8 cellular contexts compared by ENCODE assay signal in the genomic region with DNA sequence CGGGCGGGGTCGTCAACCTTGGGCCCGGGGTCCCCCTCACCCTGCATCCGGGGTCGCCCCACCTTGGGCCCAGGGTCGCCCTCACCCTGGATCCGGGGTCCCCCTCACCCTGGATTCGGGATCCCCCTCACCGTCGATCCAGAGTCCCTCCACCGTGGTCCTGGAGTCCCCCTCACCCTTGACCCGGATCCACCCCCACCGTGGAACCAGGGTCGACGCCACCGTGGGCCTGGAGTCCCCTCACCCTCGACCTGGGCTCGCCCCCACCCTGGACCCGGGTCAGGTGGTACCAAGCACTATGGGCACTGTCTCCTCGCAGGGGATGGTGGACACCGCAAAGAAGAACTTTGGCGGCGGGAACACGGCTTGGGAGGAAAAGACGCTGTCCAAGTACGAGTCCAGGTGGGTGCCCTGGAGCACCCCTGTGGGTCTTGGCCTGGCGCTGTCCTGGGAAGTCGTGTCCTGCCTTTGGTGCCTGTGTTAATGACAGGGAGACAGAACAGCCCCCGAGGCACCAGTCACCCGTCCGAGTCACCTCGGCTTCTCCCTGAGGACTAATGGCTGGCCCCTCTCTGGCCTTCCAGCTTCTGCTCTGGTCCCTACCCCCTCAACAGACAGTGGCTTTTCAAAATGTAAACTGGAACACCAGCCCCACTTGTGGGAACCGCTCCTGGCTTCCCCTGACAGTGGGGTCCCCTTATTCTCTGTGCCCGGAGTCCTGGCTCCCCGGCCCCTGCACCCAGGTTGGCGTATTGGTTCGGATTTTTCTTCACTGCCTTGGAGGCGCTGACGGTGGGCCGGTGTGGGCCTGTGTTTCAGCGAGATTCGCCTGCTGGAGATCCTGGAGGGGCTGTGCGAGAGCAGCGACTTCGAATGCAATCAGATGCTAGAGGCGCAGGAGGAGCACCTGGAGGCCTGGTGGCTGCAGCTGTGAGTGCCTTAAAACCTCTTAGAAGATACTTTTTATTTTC. TPM values are rescaled to one million over a fixed set of nuclear protein-coding genes. Genes with fewer than 3 reads are reported as not detected.
DNase-seq lines count a peak whose midpoint lies in the region; ATAC-seq and TF ChIP-seq lines count a peak whose summit lies in the region.

No MANE protein-coding gene starts in this region.

- no peak overlapping the region for H2BK20ac ChIP-seq in H9 (ENCODE audit: low read depth, low read length, poor library complexity, severe bottlenecking)

- no peaks in the 10 kb centered on the region for H3K27me3 ChIP-seq in H9 (ENCODE audit: insufficient read depth, low read length)
- H3K27me3 ChIP-seq in smooth muscle cell (ENCODE audit: low read depth) = no peaks in the 10 kb centered on the region

- H4K8ac ChIP-seq in H9 (replicated peaks; ENCODE audit: insufficient read length, low read depth, low read length) = no peak overlapping the region

- no peaks in the 10 kb centered on the region for H3K79me1 ChIP-seq in H9 (ENCODE audit: insufficient read depth, low read depth, low read length, poor library complexity, severe bottlenecking)

- no peak overlapping the region for H4K91ac ChIP-seq in H9 (ENCODE audit: insufficient read length, low read depth, low read length)

- H3K27ac ChIP-seq in H9 (ENCODE audit: insufficient read length, low read depth, low read length) (no peak overlapping the region), VCaP (peak overlapping the region; percentile 85; the same call in 1 of the 2 replicates), smooth muscle cell (ENCODE audit: low read depth) (no peak overlapping the region)

- peaks cover 2% of the 10 kb centered on the region; the same call in 1 of the 2 replicates for H3K27me3 Mint-ChIP-seq in H9 (ENCODE audit: low read depth)

- H3K4ac ChIP-seq in H9 (ENCODE audit: low read depth, low read length) = no peak overlapping the region

- H3K56ac ChIP-seq in H9 (ENCODE audit: insufficient read length, low read depth, low read length) = no peak overlapping the region

- no peaks in the 10 kb centered on the region for H3K36me3 ChIP-seq in smooth muscle cell (ENCODE audit: low read depth)

- no peak overlapping the region for H3K27ac Mint-ChIP-seq in H9

- no peak overlapping the region for H2BK15ac ChIP-seq in H9 (ENCODE audit: low read depth, low read length)

- peak overlapping the region; percentile 1 for H3K9ac ChIP-seq in H9 (ENCODE audit: extremely low read depth, insufficient read length, low read length)
- H3K9ac ChIP-seq in smooth muscle cell (ENCODE audit: low read depth) = peak overlapping the region; percentile 79

- DNase-seq in H9 (no peak), hepatic stellate cell (ENCODE audit: low spot score) (peak; percentile 27), smooth muscle cell (lab: John Stamatoyannopoulos, UW; ENCODE audit: unreplicated experiment) (no peak), midbrain (lab: John Stamatoyannopoulos, UW) (no peak), 8988T (no peak)
- DNase-seq in activated CD4-positive, alpha-beta T cell treated with anti-CD3 and anti-CD28 coated beads for 48 hours = no peak

- no peaks in the 10 kb centered on the region for H3F3A ChIP-seq in smooth muscle cell (ENCODE audit: low read depth)

- no peaks in the 10 kb centered on the region for H3K4me1 ChIP-seq in H9 (ENCODE audit: insufficient read depth, low read length)
- H3K4me1 ChIP-seq in smooth muscle cell (ENCODE audit: low read depth) = peaks cover 4% of the 10 kb centered on the region

- ATAC-seq in HG03025 (IDR thresholded peaks at IDR 0.05; ENCODE audit: low FRiP score, unreplicated experiment) = no peak

- no peak overlapping the region for H3K23ac ChIP-seq in H9 (ENCODE audit: insufficient read length, low read depth, low read length)

- no peak overlapping the region for H2BK12ac ChIP-seq in H9 (ENCODE audit: insufficient read length, low read depth, low read length)

- no peaks in the 10 kb centered on the region for H4K20me1 ChIP-seq in H9 (ENCODE audit: control insufficient read depth, insufficient read depth, insufficient read length)
- peaks cover 17% of the 10 kb centered on the region for H4K20me1 ChIP-seq in smooth muscle cell (ENCODE audit: low read depth)

- no peak overlapping the region for H4K5ac ChIP-seq in H9 (ENCODE audit: insufficient read length, low read depth, low read length)

- H2AFZ ChIP-seq in H9 (ENCODE audit: low read length) = no peak overlapping the region
- no peak overlapping the region for H2AFZ ChIP-seq in smooth muscle cell (ENCODE audit: low read depth)

- peaks cover 5 to 8% of the 10 kb centered on the region in 2 experiments; a peak in 3 of 4 replicates for H3K4me1 Mint-ChIP-seq in H9

- no peaks in the 10 kb centered on the region for H3K9me3 Mint-ChIP-seq in H9

- H3K14ac ChIP-seq in H9 (ENCODE audit: insufficient read depth, low read length) = no peak overlapping the region

- H3K4me3 ChIP-seq in smooth muscle cell = peak overlapping the region; percentile 97

- no peak overlapping the region for H2BK5ac ChIP-seq in H9 (ENCODE audit: insufficient read length, low read length)

- peak overlapping the region; percentile 63 to 76 for H3K4me3 Mint-ChIP-seq in H9

- TF ChIP-seq CTCF in H9 (conservative IDR thresholded peaks at IDR 0.05) (no peak), VCaP (conservative IDR thresholded peaks at IDR 0.05) (no peak), smooth muscle cell (IDR thresholded peaks at IDR 0.05; ENCODE audit: borderline replicate concordance, insufficient read depth, poor library complexity, severe bottlenecking) (no peak)

- H3T11ph ChIP-seq in H9 (ENCODE audit: low read length) = no peak overlapping the region

- peaks cover 9% of the 10 kb centered on the region for H3K23me2 ChIP-seq in H9 (ENCODE audit: insufficient read length, low read depth, low read length, poor library complexity, severe bottlenecking)

- no peak overlapping the region for H2AK5ac ChIP-seq in H9 (ENCODE audit: insufficient read length, low read length)

- no peak overlapping the region for H2BK120ac ChIP-seq in H9 (ENCODE audit: low read depth, low read length, poor library complexity, severe bottlenecking)

- H3K9me3 ChIP-seq in H9 (ENCODE audit: control insufficient read depth, low read depth, low read length) (no peaks in the 10 kb centered on the region), smooth muscle cell (replicated peaks; ENCODE audit: low read depth) (no peaks in the 10 kb centered on the region)

- no peak overlapping the region for H3K18ac ChIP-seq in H9 (ENCODE audit: insufficient read length, low read depth, low read length)

- H3K79me2 ChIP-seq in H9 (ENCODE audit: insufficient read depth, low read length) = no peaks in the 10 kb centered on the region; the same call in 1 of the 2 replicates
- peaks cover 27% of the 10 kb centered on the region for H3K79me2 ChIP-seq in smooth muscle cell (ENCODE audit: low read depth)

- no CpG with 5 or more reads among the region's 47 CpGs for whole genome bisulfite sequencing in H9 (ENCODE audit: extremely low coverage, insufficient read length, low lambda C conversion rate)
- WGBS in smooth muscle cell (ENCODE audit: low lambda C conversion rate) = 46% methylated on average over 44 of the region's 47 CpGs

- peaks cover 0 to 15% (median 11%) of the 10 kb centered on the region in 3 experiments; a peak in 6 of 7 replicates for H3K36me3 Mint-ChIP-seq in H9 (ENCODE audit: insufficient read depth in 1 of 3, low read depth in 3 of 3)

- H3K4me2 ChIP-seq in H9 (ENCODE audit: insufficient read depth, insufficient read length, low read length) = peak overlapping the region; percentile 34
- H3K4me2 ChIP-seq in smooth muscle cell = peak overlapping the region; percentile 99

RNA-seq across cellular contexts. Expression of gene CRELD2, which starts 0.8 kb away (rescaled TPM):
- total RNA-seq in H9 (2021) (34.7 and 37.9 TPM in 2 replicates), smooth muscle cell (47.4 and 52.7 TPM in 2 replicates)
- 100 and 127 TPM in 2 replicates for polyA plus RNA-seq in smooth muscle cell

RNA-seq across cellular contexts. Expression of gene ALG12, which starts 1.0 kb away (rescaled TPM):
- 19.2 and 20.6 TPM in 2 replicates for total RNA-seq in H9 (2021)
- total RNA-seq in smooth muscle cell = 12.7 and 13.9 TPM in 2 replicates
- polyA plus RNA-seq in smooth muscle cell = 42.7 and 45.9 TPM in 2 replicates

RNA-seq across cellular contexts. Expression of gene PIM3, which starts 41.4 kb away (rescaled TPM):
- total RNA-seq in H9 (2021) (43.4 and 45.1 TPM in 2 replicates), smooth muscle cell (19.1 and 20.1 TPM in 2 replicates)
- polyA plus RNA-seq in smooth muscle cell = 43.3 and 51.9 TPM in 2 replicates
